1 cellular context compared by ENCODE assay signal in the genomic region with DNA sequence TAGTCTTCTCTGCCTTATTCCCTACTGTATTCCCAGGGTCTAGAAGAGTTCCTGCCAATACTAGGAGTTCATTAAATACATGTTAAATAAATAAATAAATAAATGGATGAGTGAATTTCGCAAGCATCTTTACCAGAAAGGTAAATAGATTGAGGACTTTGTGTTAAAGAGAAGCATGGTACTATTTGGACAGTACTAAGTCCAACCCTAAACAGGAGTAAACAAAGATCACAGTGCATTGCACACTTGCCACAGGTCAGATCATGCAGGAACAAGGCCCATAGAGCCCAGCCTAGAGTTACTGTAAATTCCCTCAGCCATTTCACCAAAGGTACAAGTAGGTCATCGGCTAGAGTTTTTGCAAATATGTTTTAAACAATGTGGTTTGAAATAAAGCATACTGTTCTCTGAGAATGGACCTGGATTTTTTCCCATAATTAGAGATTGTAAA.
A peak's percentile ranks its signal among the peaks of the same experiment; 100 is the strongest.
TF ChIP-seq lines count a peak whose summit lies in the region.

No MANE protein-coding gene starts in this region.

TF ChIP-seq in HepG2, 621 proteins besides CTCF, POLR2A, EP300 and RAD21 (continued from another document and continues in another):
- TF ChIP-seq, protein P1, sequence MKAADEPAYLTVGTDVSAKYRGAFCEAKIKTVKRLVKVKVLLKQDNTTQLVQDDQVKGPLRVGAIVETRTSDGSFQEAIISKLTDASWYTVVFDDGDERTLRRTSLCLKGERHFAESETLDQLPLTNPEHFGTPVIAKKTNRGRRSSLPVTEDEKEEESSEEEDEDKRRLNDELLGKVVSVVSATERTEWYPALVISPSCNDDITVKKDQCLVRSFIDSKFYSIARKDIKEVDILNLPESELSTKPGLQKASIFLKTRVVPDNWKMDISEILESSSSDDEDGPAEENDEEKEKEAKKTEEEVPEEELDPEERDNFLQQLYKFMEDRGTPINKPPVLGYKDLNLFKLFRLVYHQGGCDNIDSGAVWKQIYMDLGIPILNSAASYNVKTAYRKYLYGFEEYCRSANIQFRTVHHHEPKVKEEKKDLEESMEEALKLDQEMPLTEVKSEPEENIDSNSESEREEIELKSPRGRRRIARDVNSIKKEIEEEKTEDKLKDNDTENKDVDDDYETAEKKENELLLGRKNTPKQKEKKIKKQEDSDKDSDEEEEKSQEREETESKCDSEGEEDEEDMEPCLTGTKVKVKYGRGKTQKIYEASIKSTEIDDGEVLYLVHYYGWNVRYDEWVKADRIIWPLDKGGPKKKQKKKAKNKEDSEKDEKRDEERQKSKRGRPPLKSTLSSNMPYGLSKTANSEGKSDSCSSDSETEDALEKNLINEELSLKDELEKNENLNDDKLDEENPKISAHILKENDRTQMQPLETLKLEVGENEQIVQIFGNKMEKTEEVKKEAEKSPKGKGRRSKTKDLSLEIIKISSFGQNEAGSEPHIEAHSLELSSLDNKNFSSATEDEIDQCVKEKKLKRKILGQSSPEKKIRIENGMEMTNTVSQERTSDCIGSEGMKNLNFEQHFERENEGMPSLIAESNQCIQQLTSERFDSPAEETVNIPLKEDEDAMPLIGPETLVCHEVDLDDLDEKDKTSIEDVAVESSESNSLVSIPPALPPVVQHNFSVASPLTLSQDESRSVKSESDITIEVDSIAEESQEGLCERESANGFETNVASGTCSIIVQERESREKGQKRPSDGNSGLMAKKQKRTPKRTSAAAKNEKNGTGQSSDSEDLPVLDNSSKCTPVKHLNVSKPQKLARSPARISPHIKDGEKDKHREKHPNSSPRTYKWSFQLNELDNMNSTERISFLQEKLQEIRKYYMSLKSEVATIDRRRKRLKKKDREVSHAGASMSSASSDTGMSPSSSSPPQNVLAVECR (CRISPR knock-in tag; IDR thresholded peaks at IDR 0.05; ENCODE audit: borderline replicate concordance), result peak; percentile 44; the same call in 1 of the 2 replicates
- TF ChIP-seq, protein P2, sequence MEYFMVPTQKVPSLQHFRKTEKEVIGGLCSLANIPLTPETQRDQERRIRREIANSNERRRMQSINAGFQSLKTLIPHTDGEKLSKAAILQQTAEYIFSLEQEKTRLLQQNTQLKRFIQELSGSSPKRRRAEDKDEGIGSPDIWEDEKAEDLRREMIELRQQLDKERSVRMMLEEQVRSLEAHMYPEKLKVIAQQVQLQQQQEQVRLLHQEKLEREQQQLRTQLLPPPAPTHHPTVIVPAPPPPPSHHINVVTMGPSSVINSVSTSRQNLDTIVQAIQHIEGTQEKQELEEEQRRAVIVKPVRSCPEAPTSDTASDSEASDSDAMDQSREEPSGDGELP (IDR thresholded peaks at IDR 0.05; ENCODE audit: borderline replicate concordance, low read depth), result no peak
- TF ChIP-seq RNF2 (conservative IDR thresholded peaks at IDR 0.05; ENCODE audit: low read depth), result no peak
- TF ChIP-seq, protein P3, sequence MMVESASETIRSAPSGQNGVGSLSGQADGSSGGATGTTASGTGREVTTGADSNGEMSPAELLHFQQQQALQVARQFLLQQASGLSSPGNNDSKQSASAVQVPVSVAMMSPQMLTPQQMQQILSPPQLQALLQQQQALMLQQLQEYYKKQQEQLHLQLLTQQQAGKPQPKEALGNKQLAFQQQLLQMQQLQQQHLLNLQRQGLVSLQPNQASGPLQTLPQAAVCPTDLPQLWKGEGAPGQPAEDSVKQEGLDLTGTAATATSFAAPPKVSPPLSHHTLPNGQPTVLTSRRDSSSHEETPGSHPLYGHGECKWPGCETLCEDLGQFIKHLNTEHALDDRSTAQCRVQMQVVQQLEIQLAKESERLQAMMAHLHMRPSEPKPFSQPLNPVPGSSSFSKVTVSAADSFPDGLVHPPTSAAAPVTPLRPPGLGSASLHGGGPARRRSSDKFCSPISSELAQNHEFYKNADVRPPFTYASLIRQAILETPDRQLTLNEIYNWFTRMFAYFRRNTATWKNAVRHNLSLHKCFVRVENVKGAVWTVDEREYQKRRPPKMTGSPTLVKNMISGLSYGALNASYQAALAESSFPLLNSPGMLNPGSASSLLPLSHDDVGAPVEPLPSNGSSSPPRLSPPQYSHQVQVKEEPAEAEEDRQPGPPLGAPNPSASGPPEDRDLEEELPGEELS (CRISPR knock-in tag; IDR thresholded peaks at IDR 0.05), result peak; percentile 99
- TF ChIP-seq HOXA9 (CRISPR knock-in tag; IDR thresholded peaks at IDR 0.05; ENCODE audit: borderline replicate concordance), result no peak
- TF ChIP-seq RBFOX2 (IDR thresholded peaks at IDR 0.05; ENCODE audit: low read depth, low read length), result peak; percentile 37; the same call in 1 of the 2 replicates
- no peak for TF ChIP-seq NFIB (CRISPR knock-in tag; IDR thresholded peaks at IDR 0.05; ENCODE audit: borderline replicate concordance)
- TF ChIP-seq MAFG (CRISPR knock-in tag; IDR thresholded peaks at IDR 0.05), result no peak
- TF ChIP-seq, protein P4, sequence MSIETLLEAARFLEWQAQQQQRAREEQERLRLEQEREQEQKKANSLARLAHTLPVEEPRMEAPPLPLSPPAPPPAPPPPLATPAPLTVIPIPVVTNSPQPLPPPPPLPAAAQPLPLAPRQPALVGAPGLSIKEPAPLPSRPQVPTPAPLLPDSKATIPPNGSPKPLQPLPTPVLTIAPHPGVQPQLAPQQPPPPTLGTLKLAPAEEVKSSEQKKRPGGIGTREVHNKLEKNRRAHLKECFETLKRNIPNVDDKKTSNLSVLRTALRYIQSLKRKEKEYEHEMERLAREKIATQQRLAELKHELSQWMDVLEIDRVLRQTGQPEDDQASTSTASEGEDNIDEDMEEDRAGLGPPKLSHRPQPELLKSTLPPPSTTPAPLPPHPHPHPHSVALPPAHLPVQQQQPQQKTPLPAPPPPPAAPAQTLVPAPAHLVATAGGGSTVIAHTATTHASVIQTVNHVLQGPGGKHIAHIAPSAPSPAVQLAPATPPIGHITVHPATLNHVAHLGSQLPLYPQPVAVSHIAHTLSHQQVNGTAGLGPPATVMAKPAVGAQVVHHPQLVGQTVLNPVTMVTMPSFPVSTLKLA (IDR thresholded peaks at IDR 0.05), result 0 out of 2 replicates have a peak, but pooled peaks have one; percentile 29
- TF ChIP-seq, protein P5, sequence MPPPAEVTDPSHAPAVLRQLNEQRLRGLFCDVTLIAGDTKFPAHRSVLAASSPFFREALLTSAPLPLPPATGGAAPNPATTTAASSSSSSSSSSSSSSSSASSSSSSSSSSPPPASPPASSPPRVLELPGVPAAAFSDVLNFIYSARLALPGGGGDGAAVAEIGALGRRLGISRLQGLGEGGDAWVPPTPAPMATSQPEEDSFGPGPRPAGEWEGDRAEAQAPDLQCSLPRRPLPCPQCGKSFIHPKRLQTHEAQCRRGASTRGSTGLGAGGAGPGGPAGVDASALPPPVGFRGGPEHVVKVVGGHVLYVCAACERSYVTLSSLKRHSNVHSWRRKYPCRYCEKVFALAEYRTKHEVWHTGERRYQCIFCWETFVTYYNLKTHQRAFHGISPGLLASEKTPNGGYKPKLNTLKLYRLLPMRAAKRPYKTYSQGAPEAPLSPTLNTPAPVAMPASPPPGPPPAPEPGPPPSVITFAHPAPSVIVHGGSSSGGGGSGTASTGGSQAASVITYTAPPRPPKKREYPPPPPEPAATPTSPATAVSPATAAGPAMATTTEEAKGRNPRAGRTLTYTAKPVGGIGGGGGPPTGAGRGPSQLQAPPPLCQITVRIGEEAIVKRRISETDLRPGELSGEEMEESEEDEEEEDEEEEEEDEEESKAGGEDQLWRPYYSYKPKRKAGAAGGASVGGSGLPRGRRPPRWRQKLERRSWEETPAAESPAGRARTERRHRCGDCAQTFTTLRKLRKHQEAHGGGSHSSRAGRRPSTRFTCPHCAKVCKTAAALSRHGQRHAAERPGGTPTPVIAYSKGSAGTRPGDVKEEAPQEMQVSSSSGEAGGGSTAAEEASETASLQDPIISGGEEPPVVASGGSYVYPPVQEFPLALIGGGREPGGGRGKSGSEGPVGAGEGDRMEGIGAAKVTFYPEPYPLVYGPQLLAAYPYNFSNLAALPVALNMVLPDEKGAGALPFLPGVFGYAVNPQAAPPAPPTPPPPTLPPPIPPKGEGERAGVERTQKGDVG (CRISPR knock-in tag; IDR thresholded peaks at IDR 0.05; ENCODE audit: borderline replicate concordance), result no peak
- TF ChIP-seq, protein P6, sequence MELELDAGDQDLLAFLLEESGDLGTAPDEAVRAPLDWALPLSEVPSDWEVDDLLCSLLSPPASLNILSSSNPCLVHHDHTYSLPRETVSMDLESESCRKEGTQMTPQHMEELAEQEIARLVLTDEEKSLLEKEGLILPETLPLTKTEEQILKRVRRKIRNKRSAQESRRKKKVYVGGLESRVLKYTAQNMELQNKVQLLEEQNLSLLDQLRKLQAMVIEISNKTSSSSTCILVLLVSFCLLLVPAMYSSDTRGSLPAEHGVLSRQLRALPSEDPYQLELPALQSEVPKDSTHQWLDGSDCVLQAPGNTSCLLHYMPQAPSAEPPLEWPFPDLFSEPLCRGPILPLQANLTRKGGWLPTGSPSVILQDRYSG (CRISPR knock-in tag; IDR thresholded peaks at IDR 0.05), result no peak
- TF ChIP-seq CHCHD3 (CRISPR knock-in tag; IDR thresholded peaks at IDR 0.05), result no peak
- TF ChIP-seq LCORL (IDR thresholded peaks at IDR 0.05), result peak; percentile 97
- peak; percentile 84; the same call in 1 of the 2 replicates for TF ChIP-seq LCORL (CRISPR knock-in tag; IDR thresholded peaks at IDR 0.05)
- no peak for TF ChIP-seq SMAD9 (CRISPR knock-in tag; IDR thresholded peaks at IDR 0.05)
- no peak for TF ChIP-seq KDM2A (CRISPR knock-in tag; IDR thresholded peaks at IDR 0.05; ENCODE audit: borderline replicate concordance, low read depth)
- no peak for TF ChIP-seq TCF12 (IDR thresholded peaks at IDR 0.05)
- no peak for TF ChIP-seq TCF12 (CRISPR knock-in tag; IDR thresholded peaks at IDR 0.05)
- TF ChIP-seq ZNF589 (CRISPR knock-in tag; conservative IDR thresholded peaks at IDR 0.05), result no peak
- no peak for TF ChIP-seq ZNF326 (CRISPR knock-in tag; IDR thresholded peaks at IDR 0.05; ENCODE audit: borderline replicate concordance)
- TF ChIP-seq, protein P7, sequence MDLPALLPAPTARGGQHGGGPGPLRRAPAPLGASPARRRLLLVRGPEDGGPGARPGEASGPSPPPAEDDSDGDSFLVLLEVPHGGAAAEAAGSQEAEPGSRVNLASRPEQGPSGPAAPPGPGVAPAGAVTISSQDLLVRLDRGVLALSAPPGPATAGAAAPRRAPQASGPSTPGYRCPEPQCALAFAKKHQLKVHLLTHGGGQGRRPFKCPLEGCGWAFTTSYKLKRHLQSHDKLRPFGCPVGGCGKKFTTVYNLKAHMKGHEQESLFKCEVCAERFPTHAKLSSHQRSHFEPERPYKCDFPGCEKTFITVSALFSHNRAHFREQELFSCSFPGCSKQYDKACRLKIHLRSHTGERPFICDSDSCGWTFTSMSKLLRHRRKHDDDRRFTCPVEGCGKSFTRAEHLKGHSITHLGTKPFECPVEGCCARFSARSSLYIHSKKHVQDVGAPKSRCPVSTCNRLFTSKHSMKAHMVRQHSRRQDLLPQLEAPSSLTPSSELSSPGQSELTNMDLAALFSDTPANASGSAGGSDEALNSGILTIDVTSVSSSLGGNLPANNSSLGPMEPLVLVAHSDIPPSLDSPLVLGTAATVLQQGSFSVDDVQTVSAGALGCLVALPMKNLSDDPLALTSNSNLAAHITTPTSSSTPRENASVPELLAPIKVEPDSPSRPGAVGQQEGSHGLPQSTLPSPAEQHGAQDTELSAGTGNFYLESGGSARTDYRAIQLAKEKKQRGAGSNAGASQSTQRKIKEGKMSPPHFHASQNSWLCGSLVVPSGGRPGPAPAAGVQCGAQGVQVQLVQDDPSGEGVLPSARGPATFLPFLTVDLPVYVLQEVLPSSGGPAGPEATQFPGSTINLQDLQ (CRISPR knock-in tag; IDR thresholded peaks at IDR 0.05), result no peak
- TF ChIP-seq ZNF232 (CRISPR knock-in tag; IDR thresholded peaks at IDR 0.05; ENCODE audit: borderline replicate concordance), result no peak
- peak; percentile 38 for TF ChIP-seq PHF5A (CRISPR knock-in tag; IDR thresholded peaks at IDR 0.05; ENCODE audit: low read depth, unreplicated experiment)
- TF ChIP-seq, protein P8, sequence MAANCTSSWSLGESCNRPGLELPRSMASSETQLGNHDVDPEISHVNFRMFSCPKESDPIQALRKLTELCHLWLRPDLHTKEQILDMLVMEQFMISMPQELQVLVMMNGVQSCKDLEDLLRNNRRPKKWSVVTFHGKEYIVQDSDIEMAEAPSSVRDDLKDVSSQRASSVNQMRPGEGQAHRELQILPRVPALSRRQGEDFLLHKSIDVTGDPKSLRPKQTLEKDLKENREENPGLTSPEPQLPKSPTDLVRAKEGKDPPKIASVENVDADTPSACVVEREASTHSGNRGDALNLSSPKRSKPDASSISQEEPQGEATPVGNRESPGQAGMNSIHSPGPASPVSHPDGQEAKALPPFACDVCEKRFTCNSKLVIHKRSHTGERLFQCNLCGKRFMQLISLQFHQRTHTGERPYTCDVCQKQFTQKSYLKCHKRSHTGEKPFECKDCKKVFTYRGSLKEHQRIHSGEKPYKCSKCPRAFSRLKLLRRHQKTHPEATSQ (CRISPR knock-in tag; IDR thresholded peaks at IDR 0.05; ENCODE audit: borderline replicate concordance), result no peak
- TF ChIP-seq ZNF382 (CRISPR knock-in tag; IDR thresholded peaks at IDR 0.05; ENCODE audit: borderline replicate concordance), result no peak
- TF ChIP-seq ZNF616 (CRISPR knock-in tag; IDR thresholded peaks at IDR 0.05; ENCODE audit: low read depth), result no peak
- no peak for TF ChIP-seq CC2D1A (CRISPR knock-in tag; IDR thresholded peaks at IDR 0.05)
- TF ChIP-seq, protein P9, sequence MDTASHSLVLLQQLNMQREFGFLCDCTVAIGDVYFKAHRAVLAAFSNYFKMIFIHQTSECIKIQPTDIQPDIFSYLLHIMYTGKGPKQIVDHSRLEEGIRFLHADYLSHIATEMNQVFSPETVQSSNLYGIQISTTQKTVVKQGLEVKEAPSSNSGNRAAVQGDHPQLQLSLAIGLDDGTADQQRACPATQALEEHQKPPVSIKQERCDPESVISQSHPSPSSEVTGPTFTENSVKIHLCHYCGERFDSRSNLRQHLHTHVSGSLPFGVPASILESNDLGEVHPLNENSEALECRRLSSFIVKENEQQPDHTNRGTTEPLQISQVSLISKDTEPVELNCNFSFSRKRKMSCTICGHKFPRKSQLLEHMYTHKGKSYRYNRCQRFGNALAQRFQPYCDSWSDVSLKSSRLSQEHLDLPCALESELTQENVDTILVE (CRISPR knock-in tag; IDR thresholded peaks at IDR 0.05), result peak; percentile 77; the same call in 1 of the 2 replicates
- no peak for TF ChIP-seq ZNF263 (CRISPR knock-in tag; IDR thresholded peaks at IDR 0.05)
- TF ChIP-seq MAZ (IDR thresholded peaks at IDR 0.05; ENCODE audit: borderline replicate concordance, low read depth, low read length), result no peak
- no peak for TF ChIP-seq MAZ (CRISPR knock-in tag; IDR thresholded peaks at IDR 0.05; ENCODE audit: low read depth)
- TF ChIP-seq ZNF260 (CRISPR knock-in tag; IDR thresholded peaks at IDR 0.05; ENCODE audit: borderline replicate concordance, low read depth), result no peak
- no peak for TF ChIP-seq KDM4B (CRISPR knock-in tag; IDR thresholded peaks at IDR 0.05)
- TF ChIP-seq IRX3 (CRISPR knock-in tag; IDR thresholded peaks at IDR 0.05; ENCODE audit: borderline replicate concordance, low read depth), result no peak
- no peak for TF ChIP-seq CBX2 (IDR thresholded peaks at IDR 0.05; ENCODE audit: low read depth, low read length)
- TF ChIP-seq CBX2 (CRISPR knock-in tag; IDR thresholded peaks at IDR 0.05; ENCODE audit: low read depth), result no peak
- TF ChIP-seq ZNF430 (CRISPR knock-in tag; IDR thresholded peaks at IDR 0.05), result no peak
